In the genomic region with DNA sequence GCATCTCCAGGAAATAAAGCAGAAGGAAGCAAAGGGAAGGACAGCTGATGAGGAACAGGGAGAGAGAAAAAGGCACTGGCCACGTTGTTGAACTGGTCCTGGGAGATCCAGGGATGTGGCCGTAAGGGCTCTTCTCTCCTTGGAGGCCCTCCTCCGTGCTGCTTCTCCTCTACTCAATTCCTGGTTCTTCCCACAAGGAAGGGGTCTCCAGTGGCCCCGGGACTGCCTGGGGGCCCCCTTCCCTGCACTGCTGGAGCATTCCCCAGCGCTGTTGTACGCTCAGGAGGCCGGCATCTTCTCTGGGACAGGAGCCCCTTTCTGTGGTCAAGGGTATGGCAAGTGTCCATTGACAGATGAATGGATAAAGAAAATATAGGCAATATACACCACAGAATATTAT, we compare ENCODE assay signal across 1 cellular context.
TF ChIP-seq lines count a peak whose summit lies in the region.

No MANE protein-coding gene starts in this region.

TF ChIP-seq in HepG2, 621 proteins besides CTCF, POLR2A, EP300 and RAD21:
- TF ChIP-seq ATF4 (CRISPR knock-in tag; IDR thresholded peaks at IDR 0.05) (no peak), KLF16 (CRISPR knock-in tag; IDR thresholded peaks at IDR 0.05) (no peak), ZNF101 (CRISPR knock-in tag; IDR thresholded peaks at IDR 0.05; ENCODE audit: borderline replicate concordance, low read depth) (no peak), ATF7 (IDR thresholded peaks at IDR 0.05) (no peak), ATF7 (CRISPR knock-in tag; IDR thresholded peaks at IDR 0.05) (no peak), EHMT2 (IDR thresholded peaks at IDR 0.05; ENCODE audit: borderline replicate concordance, low read depth, low read length) (no peak), LRRFIP1 (CRISPR knock-in tag; conservative IDR thresholded peaks at IDR 0.05) (no peak)
TF ChIP-seq in HepG2: peak in this region for 0.
